In genomic region chr1:168728452-168729404, GRCh38 we compare ENCODE assay signal across 1 cellular context.
TF ChIP-seq lines count a peak whose summit lies in the region.

Gene DPT (minus strand): TSS chr1:168729206. CDS start chr1:168729174, 32 bp downstream.

TF ChIP-seq in GM23338, 12 proteins besides CTCF, POLR2A, EP300 and RAD21 (continued from another document):
- TF ChIP-seq, protein P1, sequence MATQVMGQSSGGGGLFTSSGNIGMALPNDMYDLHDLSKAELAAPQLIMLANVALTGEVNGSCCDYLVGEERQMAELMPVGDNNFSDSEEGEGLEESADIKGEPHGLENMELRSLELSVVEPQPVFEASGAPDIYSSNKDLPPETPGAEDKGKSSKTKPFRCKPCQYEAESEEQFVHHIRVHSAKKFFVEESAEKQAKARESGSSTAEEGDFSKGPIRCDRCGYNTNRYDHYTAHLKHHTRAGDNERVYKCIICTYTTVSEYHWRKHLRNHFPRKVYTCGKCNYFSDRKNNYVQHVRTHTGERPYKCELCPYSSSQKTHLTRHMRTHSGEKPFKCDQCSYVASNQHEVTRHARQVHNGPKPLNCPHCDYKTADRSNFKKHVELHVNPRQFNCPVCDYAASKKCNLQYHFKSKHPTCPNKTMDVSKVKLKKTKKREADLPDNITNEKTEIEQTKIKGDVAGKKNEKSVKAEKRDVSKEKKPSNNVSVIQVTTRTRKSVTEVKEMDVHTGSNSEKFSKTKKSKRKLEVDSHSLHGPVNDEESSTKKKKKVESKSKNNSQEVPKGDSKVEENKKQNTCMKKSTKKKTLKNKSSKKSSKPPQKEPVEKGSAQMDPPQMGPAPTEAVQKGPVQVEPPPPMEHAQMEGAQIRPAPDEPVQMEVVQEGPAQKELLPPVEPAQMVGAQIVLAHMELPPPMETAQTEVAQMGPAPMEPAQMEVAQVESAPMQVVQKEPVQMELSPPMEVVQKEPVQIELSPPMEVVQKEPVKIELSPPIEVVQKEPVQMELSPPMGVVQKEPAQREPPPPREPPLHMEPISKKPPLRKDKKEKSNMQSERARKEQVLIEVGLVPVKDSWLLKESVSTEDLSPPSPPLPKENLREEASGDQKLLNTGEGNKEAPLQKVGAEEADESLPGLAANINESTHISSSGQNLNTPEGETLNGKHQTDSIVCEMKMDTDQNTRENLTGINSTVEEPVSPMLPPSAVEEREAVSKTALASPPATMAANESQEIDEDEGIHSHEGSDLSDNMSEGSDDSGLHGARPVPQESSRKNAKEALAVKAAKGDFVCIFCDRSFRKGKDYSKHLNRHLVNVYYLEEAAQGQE (IDR thresholded peaks at IDR 0.05; ENCODE audit: unreplicated experiment) = no peak
- TF ChIP-seq STAT1 (IDR thresholded peaks at IDR 0.05; ENCODE audit: unreplicated experiment) (no peak), ZNF331 (CRISPR knock-in tag; IDR thresholded peaks at IDR 0.05; ENCODE audit: low read depth) (no peak), CREB1 (CRISPR knock-in tag; IDR thresholded peaks at IDR 0.05; ENCODE audit: low read depth) (no peak)
- TF ChIP-seq, protein P2, sequence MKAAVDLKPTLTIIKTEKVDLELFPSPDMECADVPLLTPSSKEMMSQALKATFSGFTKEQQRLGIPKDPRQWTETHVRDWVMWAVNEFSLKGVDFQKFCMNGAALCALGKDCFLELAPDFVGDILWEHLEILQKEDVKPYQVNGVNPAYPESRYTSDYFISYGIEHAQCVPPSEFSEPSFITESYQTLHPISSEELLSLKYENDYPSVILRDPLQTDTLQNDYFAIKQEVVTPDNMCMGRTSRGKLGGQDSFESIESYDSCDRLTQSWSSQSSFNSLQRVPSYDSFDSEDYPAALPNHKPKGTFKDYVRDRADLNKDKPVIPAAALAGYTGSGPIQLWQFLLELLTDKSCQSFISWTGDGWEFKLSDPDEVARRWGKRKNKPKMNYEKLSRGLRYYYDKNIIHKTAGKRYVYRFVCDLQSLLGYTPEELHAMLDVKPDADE (IDR thresholded peaks at IDR 0.05) = no peak
